17 cellular contexts compared by ENCODE assay signal in genomic region chr22:22669093-22669492, GRCh38. TPM values are rescaled to one million over a fixed set of nuclear protein-coding genes. Genes with fewer than 3 reads are reported as not detected.
A peak's percentile ranks its signal among the peaks of the same experiment; 100 is the strongest.
DNase-seq lines count a peak whose midpoint lies in the region; ATAC-seq and TF ChIP-seq lines count a peak whose summit lies in the region.
"Had no signal": no experiment of that assay in that cellular context is flagged by ENCODE, and none has a peak within 500 bp of the region (broad histone marks: within the 10 kb centered on the region; RNA-seq: fewer than 3 reads in every experiment).

No MANE protein-coding gene starts in this region.

- peak overlapping the region in 7 of 11 experiments; percentile 59 to 79 (median 73); a peak in 15 of 22 replicates for H3K4me2 ChIP-seq in BLaER1 treated with 17β-estradiol and CSF1 and Interleukin-3, amounts not matched to agents 10 nM and 100 nM
- 0 out of 2 replicates have a peak overlapping the region, but pooled peaks have one; percentile 2 for H3K4me2 ChIP-seq in MM.1S (ENCODE audit: low read depth, low read length)

- H2AFZ ChIP-seq in MM.1S (ENCODE audit: low read length), result no peak overlapping the region
- H2AFZ ChIP-seq: GM23248 had no signal

- no peak for ATAC-seq in left lobe of liver
- no peak for ATAC-seq in activated T-cell treated with anti-CD3 and anti-CD28 coated beads, Interleukin-2, amount 50 U/mL, for 72 hours (replicated peaks in 1 of 2)

- no peaks in the 10 kb centered on the region for H3K27me3 ChIP-seq in BLaER1 treated with 17β-estradiol and CSF1 and Interleukin-3, amounts not matched to agents 10 nM and 100 nM
- H3K27me3 ChIP-seq in MM.1S (replicated peaks; ENCODE audit: insufficient read depth, low read length), result no peaks in the 10 kb centered on the region

- no peaks in the 10 kb centered on the region for H4K20me1 ChIP-seq in BLaER1 treated with 17β-estradiol and CSF1 and Interleukin-3, amounts not matched to agents 10 nM and 100 nM
- H4K20me1 ChIP-seq in MM.1S (ENCODE audit: insufficient read depth, low read length), result no peaks in the 10 kb centered on the region

- no peaks in the 10 kb centered on the region for H3K79me2 ChIP-seq in MM.1S (ENCODE audit: low read length)

- H3K4me3 ChIP-seq in BLaER1 treated with 17β-estradiol and CSF1 and Interleukin-3, amounts not matched to agents 10 nM and 100 nM, result no peak overlapping the region
- H3K4me3 ChIP-seq in MM.1S (ENCODE audit: low read length), result no peak overlapping the region
- H3K4me3 ChIP-seq: GM23248 had no signal

- H3K9ac ChIP-seq in BLaER1 treated with 17β-estradiol and CSF1 and Interleukin-3, amounts not matched to agents 10 nM and 100 nM, result 0 out of 22 replicates have a peak overlapping the region, but pooled peaks of 1 of the 11 experiments have one; percentile 28
- H3K9ac ChIP-seq in MM.1S (ENCODE audit: low read length), result peak overlapping the region; percentile 41; the same call in 1 of the 2 replicates
- H3K9ac ChIP-seq: GM23248 had no signal

- H3K27ac ChIP-seq in BLaER1 treated with 17β-estradiol and CSF1 and Interleukin-3, amounts not matched to agents 10 nM and 100 nM, result no peak overlapping the region
- peak overlapping the region; percentile 86; the same call in 1 of the 2 replicates for H3K27ac ChIP-seq in MM.1S (ENCODE audit: low read length)
- H3K27ac ChIP-seq: GM23248 had no signal

- peaks cover 0 to 7% (median 0%) of the 10 kb centered on the region in 11 experiments; a peak in 2 of 22 replicates for H3K9me3 ChIP-seq in BLaER1 treated with 17β-estradiol and CSF1 and Interleukin-3, amounts not matched to agents 10 nM and 100 nM (replicated peaks in 1 of 11)
- no peaks in the 10 kb centered on the region for H3K9me3 ChIP-seq in MM.1S (replicated peaks; ENCODE audit: insufficient read depth, low read length)

- H3K4me1 Mint-ChIP-seq in activated T-cell treated with anti-CD3 and anti-CD28 coated beads, Interleukin-2, amount 50 U/mL, for 72 hours (ENCODE audit: low read depth), result no peaks in the 10 kb centered on the region
- H3K4me1 Mint-ChIP-seq: CD14-positive monocyte; CD8-positive, alpha-beta memory T cell had no signal

- H3K27ac Mint-ChIP-seq in activated T-cell treated with anti-CD3 and anti-CD28 coated beads, Interleukin-2, amount 50 U/mL, for 72 hours, result no peak overlapping the region
- H3K27ac Mint-ChIP-seq: CD14-positive monocyte; CD4-positive, alpha-beta T cell had no signal

- peaks cover 4 to 59% (median 40%) of the 10 kb centered on the region in 10 experiments for H3K4me1 ChIP-seq in BLaER1 treated with 17β-estradiol and CSF1 and Interleukin-3, amounts not matched to agents 10 nM and 100 nM
- peaks cover 33% of the 10 kb centered on the region for H3K4me1 ChIP-seq in MM.1S (ENCODE audit: low read length)

- TF ChIP-seq CTCF in MM.1S (IDR thresholded peaks at IDR 0.05; ENCODE audit: low read length), result no peak

- no peaks in the 10 kb centered on the region for H3K9me3 Mint-ChIP-seq in activated T-cell treated with anti-CD3 and anti-CD28 coated beads, Interleukin-2, amount 50 U/mL, for 72 hours
- H3K9me3 Mint-ChIP-seq: CD4-positive, alpha-beta T cell; CD8-positive, alpha-beta memory T cell had no signal

- peaks cover 32% of the 10 kb centered on the region for H3F3A ChIP-seq in MM.1S (ENCODE audit: insufficient read depth, low read length)

- H3K4me3 Mint-ChIP-seq in activated T-cell treated with anti-CD3 and anti-CD28 coated beads, Interleukin-2, amount 50 U/mL, for 72 hours, result no peak overlapping the region
- H3K4me3 Mint-ChIP-seq: CD14-positive monocyte; CD4-positive, alpha-beta T cell; CD8-positive, alpha-beta memory T cell had no signal

- H3K36me3 Mint-ChIP-seq in activated T-cell treated with anti-CD3 and anti-CD28 coated beads, Interleukin-2, amount 50 U/mL, for 72 hours (ENCODE audit: insufficient read depth in 2 of 2), result no peaks in the 10 kb centered on the region
- H3K36me3 Mint-ChIP-seq: CD14-positive monocyte; CD8-positive, alpha-beta memory T cell had no signal

- no peaks in the 10 kb centered on the region for H3K36me3 ChIP-seq in BLaER1 treated with 17β-estradiol and CSF1 and Interleukin-3, amounts not matched to agents 10 nM and 100 nM
- H3K36me3 ChIP-seq in MM.1S (replicated peaks; ENCODE audit: insufficient read depth, low read length), result no peaks in the 10 kb centered on the region

- DNase-seq in MM.1S (no peak), left lobe of liver (ENCODE audit: low spot score) (peak; percentile 23), NCI-H1417 (lab: John Stamatoyannopoulos, UW) (no peak)
- no peak for DNase-seq in activated CD4-positive, alpha-beta T cell treated with anti-CD3 and anti-CD28 coated beads, Interleukin-2, amount 50 U/mL, for 4 hours
- DNase-seq in activated T-cell treated with anti-CD3 and anti-CD28 coated beads, Interleukin-2, amount 50 U/mL, for 72 hours, result no peak
- DNase-seq: CD4-positive, alpha-beta T cell; CD8-positive, alpha-beta memory T cell; DMS53; DMS79 treated with DMSO at 0.1 percent for 48 hours; GM23248; H7; HCEC 1CT had no signal

- peaks cover 7% of the 10 kb centered on the region for H3K27me3 Mint-ChIP-seq in activated T-cell treated with anti-CD3 and anti-CD28 coated beads, Interleukin-2, amount 50 U/mL, for 72 hours (ENCODE audit: low read depth)

- no peaks in the 10 kb centered on the region for H3K9me2 ChIP-seq in MM.1S (replicated peaks; ENCODE audit: insufficient read depth, low read length)

RNA-seq across cellular contexts. Expression of gene GGTLC2, which starts 24.7 kb away (rescaled TPM):
- not detected for total RNA-seq in left lobe of liver
- total RNA-seq in activated T-cell treated with anti-CD3 and anti-CD28 coated beads, Interleukin-2, amount 50 U/mL, for 72 hours, result not detected
- total RNA-seq: A172; A673; CD4-positive, alpha-beta T cell; CD8-positive, alpha-beta memory T cell; GM23248; H1; H7 had no signal
